In genomic region chr16:50542703-50543102, GRCh38 we compare ENCODE assay signal across 2 cellular contexts.
TF ChIP-seq lines count a peak whose summit lies in the region.

No MANE protein-coding gene starts in this region.

TF ChIP-seq in HEK293, 187 proteins besides CTCF, POLR2A, EP300 and RAD21:
- TF ChIP-seq ZNF837 (tag by site-specific recombination; IDR thresholded peaks at IDR 0.05) (no peak), ZNF239 (tag by site-specific recombination; IDR thresholded peaks at IDR 0.05) (0 out of 2 replicates have a peak, but pooled peaks have one; percentile 61), TSHZ1 (tag by site-specific recombination; IDR thresholded peaks at IDR 0.05; ENCODE audit: borderline replicate concordance) (no peak), ZNF433 (tag by site-specific recombination; IDR thresholded peaks at IDR 0.05; ENCODE audit: low read depth) (no peak)

TF ChIP-seq in K562, 482 proteins besides CTCF, POLR2A, EP300 and RAD21:
- TF ChIP-seq CREM (IDR thresholded peaks at IDR 0.05; ENCODE audit: low read depth) (no peak), ZNF239 (CRISPR knock-in tag; IDR thresholded peaks at IDR 0.05) (peak; percentile 86)
TF ChIP-seq in K562: peak in this region for 1.
